ENCODE assay signal across 18 cellular contexts in genomic region chr20:47330071-47330470, GRCh38. TPM values are rescaled to one million over a fixed set of nuclear protein-coding genes. Genes with fewer than 3 reads are reported as not detected.
DNase-seq lines count a peak whose midpoint lies in the region; ATAC-seq and TF ChIP-seq lines count a peak whose summit lies in the region.
"Had no signal": no experiment of that assay in that cellular context is flagged by ENCODE, and none has a peak within 500 bp of the region (broad histone marks: within the 10 kb centered on the region; RNA-seq: fewer than 3 reads in every experiment).

No MANE protein-coding gene starts in this region.

- no peaks in the 10 kb centered on the region for H3K27me3 Mint-ChIP-seq in CD4-positive, CD25-positive, alpha-beta regulatory T cell
- H3K27me3 Mint-ChIP-seq in progenitor cell of endocrine pancreas: no peaks in the 10 kb centered on the region
- H3K27me3 Mint-ChIP-seq: activated naive CD8-positive, alpha-beta T cell had no signal

- H3K27ac Mint-ChIP-seq in CD4-positive, CD25-positive, alpha-beta regulatory T cell: peak overlapping the region in 2 of 3 donors; percentile 72 to 80
- H3K27ac Mint-ChIP-seq in progenitor cell of endocrine pancreas: peak overlapping the region; percentile 50

- ATAC-seq in CD4-positive, CD25-positive, alpha-beta regulatory T cell (ENCODE audit: low read depth in 2 of 2): no peak
- ATAC-seq in HG03469 (IDR thresholded peaks at IDR 0.05; ENCODE audit: unreplicated experiment): no peak

- peaks cover 5% of the 10 kb centered on the region for H3K4me1 ChIP-seq in CD4-positive, CD25-positive, alpha-beta regulatory T cell (ENCODE audit: control insufficient read depth, insufficient read depth, low read length, poor library complexity, severe bottlenecking)
- peaks cover 2 to 11% of the 10 kb centered on the region in 2 donors for H3K4me1 ChIP-seq in esophagus (ENCODE audit: control insufficient read depth in 2 of 2, insufficient read depth in 2 of 2, low read length in 1 of 2)

- WGBS in esophagus, 2 donors: 80 to 83% methylated on average over 3 of the region's 3 CpGs

- peaks cover 10 to 65% (median 54%) of the 10 kb centered on the region in 4 donors for H3K4me1 Mint-ChIP-seq in CD4-positive, CD25-positive, alpha-beta regulatory T cell
- H3K4me1 Mint-ChIP-seq in progenitor cell of endocrine pancreas (ENCODE audit: low read depth): peaks cover 51% of the 10 kb centered on the region

- no peak overlapping the region for H3K4me3 Mint-ChIP-seq in CD4-positive, CD25-positive, alpha-beta regulatory T cell
- no peak overlapping the region for H3K4me3 Mint-ChIP-seq in progenitor cell of endocrine pancreas (ENCODE audit: low read depth)
- H3K4me3 Mint-ChIP-seq: activated naive CD8-positive, alpha-beta T cell had no signal

- CTCF ChIA-PET in RWPE1 (lab: Yijun Ruan, JAX): interaction anchor here (5.0 kb wide), 1 partner anchor 53 kb away, joined by 25 read pairs; no protein-coding TSS in a partner anchor

- POLR2A ChIA-PET in RWPE1 (lab: Yijun Ruan, JAX; ENCODE audit: low non-redundant PET): no interaction called here

- H3K36me3 Mint-ChIP-seq in CD4-positive, CD25-positive, alpha-beta regulatory T cell: peaks cover 28% of the 10 kb centered on the region
- H3K36me3 Mint-ChIP-seq in progenitor cell of endocrine pancreas (ENCODE audit: insufficient read depth): peaks cover 31% of the 10 kb centered on the region

- H3K4me3 ChIP-seq in CD4-positive, CD25-positive, alpha-beta regulatory T cell (ENCODE audit: low read depth, low read length): no peak overlapping the region
- H3K4me3 ChIP-seq in esophagus (ENCODE audit: low read depth in 1 of 2, low read length in 2 of 2): no peak overlapping the region
- H3K4me3 ChIP-seq: uterus had no signal

- no peaks in the 10 kb centered on the region for H3K9me3 ChIP-seq in CD4-positive, CD25-positive, alpha-beta regulatory T cell (ENCODE audit: control insufficient read depth in 2 of 2, low read length in 2 of 2)
- no peaks in the 10 kb centered on the region for H3K9me3 ChIP-seq in esophagus (ENCODE audit: control insufficient read depth in 2 of 2, insufficient read depth in 1 of 2, low read depth in 1 of 2, low read length in 1 of 2)
- H3K9me3 ChIP-seq: BE2C, uterus had no signal

- H3K9me3 Mint-ChIP-seq in CD4-positive, CD25-positive, alpha-beta regulatory T cell: no peaks in the 10 kb centered on the region
- no peaks in the 10 kb centered on the region for H3K9me3 Mint-ChIP-seq in progenitor cell of endocrine pancreas (ENCODE audit: low read depth)

- no peaks in the 10 kb centered on the region for H3K27me3 ChIP-seq in CD4-positive, CD25-positive, alpha-beta regulatory T cell (ENCODE audit: control insufficient read depth, insufficient read depth, low read length)
- no peaks in the 10 kb centered on the region for H3K27me3 ChIP-seq in esophagus (ENCODE audit: control insufficient read depth in 1 of 2, insufficient read depth in 2 of 2, low read length in 2 of 2)
- H3K27me3 ChIP-seq: BE2C, uterus had no signal

- DNase-seq in CD4-positive, CD25-positive, alpha-beta regulatory T cell: no peak
- DNase-seq in RWPE1 (ENCODE audit: low spot score): no peak
- DNase-seq in progenitor cell of endocrine pancreas (ENCODE audit: low spot score, unreplicated experiment): no peak
- DNase-seq in HuH-7.5 (ENCODE audit: low spot score): no peak
- no peak for DNase-seq in NCI-H510A treated with DMSO at 0.1 percent for 48 hours (lab: John Stamatoyannopoulos, UW)
- no peak for DNase-seq in AML-193 (lab: John Stamatoyannopoulos, UW)
- DNase-seq: BE2C, cortex of kidney, DND-41, NCI-H1694 treated with DMSO at 0.1 percent for 48 hours, NCI-H526 treated with DMSO at 0.1 percent for 48 hours, posterior cingulate gyrus, SIG-M5, uterus had no signal

- H3K36me3 ChIP-seq in CD4-positive, CD25-positive, alpha-beta regulatory T cell (ENCODE audit: control insufficient read depth, insufficient read depth, low read length): peaks cover 46% of the 10 kb centered on the region
- H3K36me3 ChIP-seq in esophagus (ENCODE audit: control insufficient read depth in 2 of 2, insufficient read depth in 2 of 2, low read length in 1 of 2): no peaks in the 10 kb centered on the region
- H3K36me3 ChIP-seq: uterus had no signal

- no peak for TF ChIP-seq CTCF in RWPE1 (conservative IDR thresholded peaks at IDR 0.05; ENCODE audit: low read depth)
- TF ChIP-seq CTCF in progenitor cell of endocrine pancreas (IDR thresholded peaks at IDR 0.05; ENCODE audit: unreplicated experiment): no peak

- H3K27ac ChIP-seq in CD4-positive, CD25-positive, alpha-beta regulatory T cell (ENCODE audit: insufficient read depth, low read length, poor library complexity, severe bottlenecking): no peak overlapping the region
- H3K27ac ChIP-seq in RWPE1: peak overlapping the region; percentile 100
- H3K27ac ChIP-seq in esophagus (ENCODE audit: low read depth in 2 of 2, low read length in 1 of 2): peak overlapping the region; percentile 11 to 38
- H3K27ac ChIP-seq: KMS-11 had no signal

RNA-seq across cellular contexts. Expression of gene ZMYND8, which starts 26.4 kb away (rescaled TPM):
- 47.2 TPM for total RNA-seq in CD4-positive, CD25-positive, alpha-beta regulatory T cell
- 10 to 100 TPM in 1 of 4 donors, 1 to 10 TPM in 3; 7.5 to 10.4 (median 8.2) TPM for polyA plus RNA-seq in CD4-positive, CD25-positive, alpha-beta regulatory T cell
- polyA plus RNA-seq in esophagus: 10 to 100 TPM in 1 of 2 donors, 1 to 10 TPM in 1; 8.8 to 18.7 TPM
- 100 and 102 TPM in 2 replicates for total RNA-seq in progenitor cell of endocrine pancreas
